6 cellular contexts compared by ENCODE assay signal in the genomic region with DNA sequence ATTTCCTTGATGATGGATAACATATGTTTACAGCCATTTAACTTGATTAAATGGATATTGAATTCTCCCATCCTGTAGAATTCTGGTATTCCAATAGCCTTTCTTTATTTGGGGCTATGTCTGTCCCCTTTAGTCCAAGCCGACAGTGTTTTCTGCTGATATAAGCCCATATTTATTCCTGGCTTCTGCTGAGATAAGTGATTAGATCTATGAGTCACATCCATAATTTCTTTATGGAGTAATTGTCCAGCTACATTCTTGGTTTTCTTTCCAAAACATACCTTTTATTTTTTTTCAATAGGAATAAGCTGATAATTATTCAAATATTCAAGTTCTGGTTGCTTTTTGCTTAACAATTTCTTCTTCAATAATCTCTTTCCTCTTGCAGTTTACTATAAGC.
"Had no signal": no experiment of that assay in that cellular context is flagged by ENCODE, and none has a peak within 500 bp of the region (broad histone marks: within the 10 kb centered on the region; RNA-seq: fewer than 3 reads in every experiment).

No MANE protein-coding gene starts in this region.

- DNase-seq: IMR-90, KBM-7 had no signal

- ATAC-seq: HepG2, K562 had no signal

- H3K4me3 ChIP-seq: K562 had no signal

- FAIRE-seq: HepG2, HTR-8/SVneo, K562 had no signal

- H3K27ac ChIP-seq: HL-60 had no signal
